ENCODE assay signal across 5 cellular contexts in genomic region chr21:42967616-42968015, GRCh38. TPM values are rescaled to one million over a fixed set of nuclear protein-coding genes. Genes with fewer than 3 reads are reported as not detected.
"Had no signal": no experiment of that assay in that cellular context is flagged by ENCODE, and none has a peak within 500 bp of the region (broad histone marks: within the 10 kb centered on the region; RNA-seq: fewer than 3 reads in every experiment).

No MANE protein-coding gene starts in this region.

RNA-seq across cellular contexts. Expression of gene ERVH48-1, which starts 42.2 kb away (rescaled TPM):
- total RNA-seq: H4, HepG2, HFFc6, HT1080 had no signal
- polyA plus RNA-seq: IgD-negative memory B cell had no signal
